1 cellular context compared by ENCODE assay signal in the genomic region with DNA sequence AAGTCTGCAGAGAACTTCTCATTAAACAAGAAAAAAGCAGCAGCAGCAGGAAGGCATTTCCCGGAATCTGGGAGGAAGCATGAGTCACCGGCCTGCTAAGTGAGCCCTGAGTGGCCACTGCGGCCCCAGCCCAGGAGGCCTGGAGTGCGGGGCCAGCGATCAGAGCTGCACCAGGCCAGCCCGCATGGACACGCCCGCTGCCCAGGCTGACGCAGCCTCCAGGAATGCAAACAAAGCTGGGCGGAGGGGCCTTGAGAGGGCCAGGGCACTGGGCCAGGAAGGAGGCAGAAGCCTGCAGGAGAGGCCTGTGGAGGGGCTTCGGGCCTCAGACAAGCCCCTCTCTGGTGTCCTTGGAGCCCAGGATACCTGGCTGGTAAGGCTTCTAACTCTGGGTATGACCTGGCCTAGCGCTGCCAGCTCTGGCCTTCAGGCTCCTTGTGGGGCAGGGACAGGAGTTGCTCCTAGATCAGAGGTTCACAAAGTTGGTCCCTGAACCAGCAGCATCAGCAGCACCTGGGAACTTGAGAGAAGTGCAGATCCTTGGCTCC.
TF ChIP-seq lines count a peak whose summit lies in the region.

No MANE protein-coding gene starts in this region.

TF ChIP-seq in K562, 482 proteins besides CTCF, POLR2A, EP300 and RAD21 (continued from another document):
- TF ChIP-seq, protein P1, sequence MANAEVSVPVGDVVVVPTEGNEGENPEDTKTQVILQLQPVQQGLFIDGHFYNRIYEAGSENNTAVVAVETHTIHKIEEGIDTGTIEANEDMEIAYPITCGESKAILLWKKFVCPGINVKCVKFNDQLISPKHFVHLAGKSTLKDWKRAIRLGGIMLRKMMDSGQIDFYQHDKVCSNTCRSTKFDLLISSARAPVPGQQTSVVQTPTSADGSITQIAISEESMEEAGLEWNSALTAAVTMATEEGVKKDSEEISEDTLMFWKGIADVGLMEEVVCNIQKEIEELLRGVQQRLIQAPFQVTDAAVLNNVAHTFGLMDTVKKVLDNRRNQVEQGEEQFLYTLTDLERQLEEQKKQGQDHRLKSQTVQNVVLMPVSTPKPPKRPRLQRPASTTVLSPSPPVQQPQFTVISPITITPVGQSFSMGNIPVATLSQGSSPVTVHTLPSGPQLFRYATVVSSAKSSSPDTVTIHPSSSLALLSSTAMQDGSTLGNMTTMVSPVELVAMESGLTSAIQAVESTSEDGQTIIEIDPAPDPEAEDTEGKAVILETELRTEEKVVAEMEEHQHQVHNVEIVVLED (CRISPR knock-in tag; IDR thresholded peaks at IDR 0.05), result no peak
- TF ChIP-seq, protein P2, sequence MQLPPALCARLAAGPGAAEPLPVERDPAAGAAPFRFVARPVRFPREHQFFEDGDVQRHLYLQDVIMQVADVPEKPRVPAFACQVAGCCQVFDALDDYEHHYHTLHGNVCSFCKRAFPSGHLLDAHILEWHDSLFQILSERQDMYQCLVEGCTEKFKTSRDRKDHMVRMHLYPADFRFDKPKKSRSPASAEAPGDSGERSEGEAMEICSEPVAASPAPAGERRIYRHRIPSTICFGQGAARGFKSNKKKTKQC (CRISPR knock-in tag; IDR thresholded peaks at IDR 0.05), result no peak
- TF ChIP-seq ZNF224 (CRISPR knock-in tag; IDR thresholded peaks at IDR 0.05), result no peak
- TF ChIP-seq, protein P3, sequence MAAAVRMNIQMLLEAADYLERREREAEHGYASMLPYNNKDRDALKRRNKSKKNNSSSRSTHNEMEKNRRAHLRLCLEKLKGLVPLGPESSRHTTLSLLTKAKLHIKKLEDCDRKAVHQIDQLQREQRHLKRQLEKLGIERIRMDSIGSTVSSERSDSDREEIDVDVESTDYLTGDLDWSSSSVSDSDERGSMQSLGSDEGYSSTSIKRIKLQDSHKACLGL (CRISPR knock-in tag; IDR thresholded peaks at IDR 0.05; ENCODE audit: borderline replicate concordance, poor library complexity, severe bottlenecking), result no peak
- TF ChIP-seq, protein P4, sequence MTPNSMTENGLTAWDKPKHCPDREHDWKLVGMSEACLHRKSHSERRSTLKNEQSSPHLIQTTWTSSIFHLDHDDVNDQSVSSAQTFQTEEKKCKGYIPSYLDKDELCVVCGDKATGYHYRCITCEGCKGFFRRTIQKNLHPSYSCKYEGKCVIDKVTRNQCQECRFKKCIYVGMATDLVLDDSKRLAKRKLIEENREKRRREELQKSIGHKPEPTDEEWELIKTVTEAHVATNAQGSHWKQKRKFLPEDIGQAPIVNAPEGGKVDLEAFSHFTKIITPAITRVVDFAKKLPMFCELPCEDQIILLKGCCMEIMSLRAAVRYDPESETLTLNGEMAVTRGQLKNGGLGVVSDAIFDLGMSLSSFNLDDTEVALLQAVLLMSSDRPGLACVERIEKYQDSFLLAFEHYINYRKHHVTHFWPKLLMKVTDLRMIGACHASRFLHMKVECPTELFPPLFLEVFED (CRISPR knock-in tag; conservative IDR thresholded peaks at IDR 0.05), result no peak
